In the genomic region with DNA sequence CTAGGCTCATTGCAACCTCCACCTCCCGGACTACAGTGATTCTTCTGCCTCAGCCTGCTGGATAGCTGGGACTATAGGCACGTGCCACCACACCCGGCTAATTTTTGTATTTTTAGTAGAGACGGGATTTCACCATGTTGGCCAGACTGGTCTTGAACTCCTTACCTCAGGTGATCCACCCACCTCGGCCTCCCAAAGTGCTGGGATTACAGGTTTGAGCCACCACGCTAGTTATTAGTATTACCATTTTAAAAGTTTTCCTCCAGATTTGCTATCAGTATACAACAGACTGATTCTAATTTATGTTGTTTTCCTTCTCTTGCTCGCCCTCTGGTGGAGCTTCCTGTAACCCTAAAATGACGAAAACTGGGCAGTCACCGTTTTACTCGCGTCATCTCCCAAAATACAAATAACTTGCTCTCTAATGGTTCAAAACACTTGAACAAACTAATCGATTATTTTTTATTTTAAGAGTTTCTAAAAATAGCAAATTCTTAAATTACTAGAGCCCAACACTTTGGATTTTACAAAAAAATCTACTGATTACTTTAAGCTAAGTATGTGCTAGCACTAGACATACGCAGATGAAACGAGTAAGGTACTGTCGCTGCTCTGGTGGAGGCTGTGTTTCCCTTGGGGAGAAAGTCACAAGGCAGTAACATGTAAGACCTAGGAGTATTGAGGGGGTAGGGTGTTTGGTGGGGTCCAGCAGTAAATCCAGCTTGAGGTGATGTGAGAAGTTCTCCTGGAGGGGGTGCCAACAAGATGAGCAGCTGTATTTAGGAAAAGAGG, we compare ENCODE assay signal across 1 cellular context.
TF ChIP-seq lines count a peak whose summit lies in the region.

No MANE protein-coding gene starts in this region.

TF ChIP-seq in SK-N-SH treated with all-trans-retinoic acid at 6 μM for 48 hours, 23 proteins besides CTCF, POLR2A, EP300 and RAD21 (continued from another document):
- TF ChIP-seq, protein P1, sequence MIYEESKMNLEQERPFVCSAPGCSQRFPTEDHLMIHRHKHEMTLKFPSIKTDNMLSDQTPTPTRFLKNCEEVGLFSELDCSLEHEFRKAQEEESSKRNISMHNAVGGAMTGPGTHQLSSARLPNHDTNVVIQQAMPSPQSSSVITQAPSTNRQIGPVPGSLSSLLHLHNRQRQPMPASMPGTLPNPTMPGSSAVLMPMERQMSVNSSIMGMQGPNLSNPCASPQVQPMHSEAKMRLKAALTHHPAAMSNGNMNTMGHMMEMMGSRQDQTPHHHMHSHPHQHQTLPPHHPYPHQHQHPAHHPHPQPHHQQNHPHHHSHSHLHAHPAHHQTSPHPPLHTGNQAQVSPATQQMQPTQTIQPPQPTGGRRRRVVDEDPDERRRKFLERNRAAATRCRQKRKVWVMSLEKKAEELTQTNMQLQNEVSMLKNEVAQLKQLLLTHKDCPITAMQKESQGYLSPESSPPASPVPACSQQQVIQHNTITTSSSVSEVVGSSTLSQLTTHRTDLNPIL (CRISPR knock-in tag; IDR thresholded peaks at IDR 0.05; ENCODE audit: low read depth) = no peak
- TF ChIP-seq, protein P2, sequence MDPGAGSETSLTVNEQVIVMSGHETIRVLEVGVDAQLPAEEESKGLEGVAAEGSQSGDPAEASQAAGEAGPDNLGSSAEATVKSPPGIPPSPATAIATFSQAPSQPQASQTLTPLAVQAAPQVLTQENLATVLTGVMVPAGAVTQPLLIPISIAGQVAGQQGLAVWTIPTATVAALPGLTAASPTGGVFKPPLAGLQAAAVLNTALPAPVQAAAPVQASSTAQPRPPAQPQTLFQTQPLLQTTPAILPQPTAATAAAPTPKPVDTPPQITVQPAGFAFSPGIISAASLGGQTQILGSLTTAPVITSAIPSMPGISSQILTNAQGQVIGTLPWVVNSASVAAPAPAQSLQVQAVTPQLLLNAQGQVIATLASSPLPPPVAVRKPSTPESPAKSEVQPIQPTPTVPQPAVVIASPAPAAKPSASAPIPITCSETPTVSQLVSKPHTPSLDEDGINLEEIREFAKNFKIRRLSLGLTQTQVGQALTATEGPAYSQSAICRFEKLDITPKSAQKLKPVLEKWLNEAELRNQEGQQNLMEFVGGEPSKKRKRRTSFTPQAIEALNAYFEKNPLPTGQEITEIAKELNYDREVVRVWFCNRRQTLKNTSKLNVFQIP (CRISPR knock-in tag; IDR thresholded peaks at IDR 0.05; ENCODE audit: borderline replicate concordance, low read depth) = no peak
- no peak for TF ChIP-seq ZNF70 (CRISPR knock-in tag; IDR thresholded peaks at IDR 0.05)
- TF ChIP-seq ZNF565 (CRISPR knock-in tag; conservative IDR thresholded peaks at IDR 0.05; ENCODE audit: low read depth) = no peak
- no peak for TF ChIP-seq ZFP3 (CRISPR knock-in tag; IDR thresholded peaks at IDR 0.05)
- no peak for TF ChIP-seq PPARA (CRISPR knock-in tag; IDR thresholded peaks at IDR 0.05; ENCODE audit: borderline replicate concordance)
- TF ChIP-seq ESRRG (CRISPR knock-in tag; IDR thresholded peaks at IDR 0.05) = no peak
- no peak for TF ChIP-seq ZC3H10 (CRISPR knock-in tag; IDR thresholded peaks at IDR 0.05)
- no peak for TF ChIP-seq SNAI2 (CRISPR knock-in tag; IDR thresholded peaks at IDR 0.05)
- TF ChIP-seq BACH2 (CRISPR knock-in tag; IDR thresholded peaks at IDR 0.05; ENCODE audit: borderline replicate concordance) = no peak
- no peak for TF ChIP-seq CSRNP3 (CRISPR knock-in tag; IDR thresholded peaks at IDR 0.05)
- no peak for TF ChIP-seq ISL1 (CRISPR knock-in tag; IDR thresholded peaks at IDR 0.05)
- no peak for TF ChIP-seq ZNF8 (CRISPR knock-in tag; IDR thresholded peaks at IDR 0.05)
- TF ChIP-seq TOX (CRISPR knock-in tag; IDR thresholded peaks at IDR 0.05; ENCODE audit: borderline replicate concordance) = no peak
